Comparison of ENCODE assay signal across 1 cellular context in genomic region chr11:59058120-59058917, GRCh38.
TF ChIP-seq lines count a peak whose summit lies in the region.

No MANE protein-coding gene starts in this region.

TF ChIP-seq in H1, 55 proteins besides CTCF, POLR2A, EP300 and RAD21:
- TF ChIP-seq JUND (IDR thresholded peaks at IDR 0.05; ENCODE audit: low read length) (peak; percentile 18; the same call in 1 of the 2 replicates), TAF1 (IDR thresholded peaks at IDR 0.05; ENCODE audit: low read depth, low read length) (0 out of 2 replicates have a peak, but pooled peaks have one; percentile 31), SIN3A (conservative IDR thresholded peaks at IDR 0.05 in 1 of 2, IDR thresholded peaks at IDR 0.05 in 1 of 2; ENCODE audit: low read depth in 1 of 2, low read length in 2 of 2) (peak in 1 of 2 experiments; percentile 44; a peak in 1 of 4 replicates), MAX (IDR thresholded peaks at IDR 0.05) (0 out of 2 replicates have a peak, but pooled peaks have one; percentile 18), SP2 (IDR thresholded peaks at IDR 0.05; ENCODE audit: low read length) (peak; percentile 27; the same call in 1 of the 2 replicates), USF2 (IDR thresholded peaks at IDR 0.05; ENCODE audit: low read length) (0 out of 2 replicates have a peak, but pooled peaks have one; percentile 8), CHD2 (IDR thresholded peaks at IDR 0.05; ENCODE audit: low read length) (peak; percentile 78), SP1 (IDR thresholded peaks at IDR 0.05; ENCODE audit: low read depth, low read length) (peak; percentile 84), E2F6 (IDR thresholded peaks at IDR 0.05) (peak; percentile 29; the same call in 1 of the 2 replicates), NRF1 (IDR thresholded peaks at IDR 0.05; ENCODE audit: low read depth, low read length) (peak; percentile 27; the same call in 1 of the 2 replicates)
